11 cellular contexts compared by ENCODE assay signal in the genomic region with DNA sequence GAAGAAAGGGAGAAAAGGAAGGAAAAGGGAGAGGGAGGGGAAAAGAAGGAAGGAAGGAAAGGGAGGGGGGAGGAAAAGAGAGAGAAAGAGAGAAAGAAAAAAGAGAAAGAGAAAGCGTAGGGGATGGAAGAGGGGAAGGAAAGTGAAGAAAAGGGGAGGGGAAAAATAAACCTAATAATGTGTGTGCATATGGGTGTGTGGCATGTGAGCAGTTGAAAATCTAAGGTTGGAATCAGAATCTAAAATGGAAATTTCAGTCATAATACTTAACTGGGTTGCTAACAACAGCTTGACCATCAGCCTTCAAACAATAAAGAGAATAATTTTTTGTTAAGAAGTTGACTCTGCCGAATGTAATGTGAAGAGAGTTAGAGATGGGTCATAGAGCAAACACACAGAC.
"Had no signal": no experiment of that assay in that cellular context is flagged by ENCODE, and none has a peak within 500 bp of the region (broad histone marks: within the 10 kb centered on the region; RNA-seq: fewer than 3 reads in every experiment).

No MANE protein-coding gene starts in this region.

- H3K9ac ChIP-seq: KMS-11 had no signal

- FAIRE-seq: H1, H54, HTR-8/SVneo had no signal

- DNase-seq: H9, HCEC 1CT, HFFc6, Karpas-422, KBM-7 had no signal

- H3K4me2 ChIP-seq: GM23338, KMS-11 had no signal

- H3K4me3 Mint-ChIP-seq: GM23338, H9, HFFc6, IgD-negative memory B cell had no signal

- ATAC-seq: GM23338 had no signal

- H2AFZ ChIP-seq: GM23338 had no signal

- H3K27ac Mint-ChIP-seq: GM23338, H9, HFFc6, IgD-negative memory B cell had no signal

- H3K27ac ChIP-seq: KMS-11 had no signal

- H3K4me3 ChIP-seq: GM23338 had no signal

- H3K9me3 Mint-ChIP-seq: GM23338, HFFc6, IgD-negative memory B cell had no signal
